Comparison of ENCODE assay signal across 11 cellular contexts in genomic region chr19:51224898-51225377, GRCh38. TPM values are rescaled to one million over a fixed set of nuclear protein-coding genes. Genes with fewer than 3 reads are reported as not detected.
DNase-seq lines count a peak whose midpoint lies in the region; ATAC-seq and TF ChIP-seq lines count a peak whose summit lies in the region.
"Not testable (repeated sequence)": the region's sequence is repeated elsewhere in the genome, so short reads cannot be mapped to it uniquely, and the experiment has no call there.
"Had no signal": no experiment of that assay in that cellular context is flagged by ENCODE, and none has a peak within 500 bp of the region (broad histone marks: within the 10 kb centered on the region; RNA-seq: fewer than 3 reads in every experiment).

CD33 (plus strand) TSS chr19:51225080; CDS start chr19:51225119, 39 bp downstream.

- peak within 1 kb of the TSS; percentile 60 for H3K27ac Mint-ChIP-seq in activated CD8-positive, alpha-beta T cell treated with anti-CD3 and anti-CD28 coated beads, Interleukin-2, amount 10 ng/mL, durations not matched to agents 7 days and 5 days
- H3K27ac Mint-ChIP-seq in endothelial cell (ENCODE audit: unreplicated experiment): peak within 1 kb of the TSS; percentile 80

- H3K4me3 Mint-ChIP-seq in activated CD8-positive, alpha-beta T cell treated with anti-CD3 and anti-CD28 coated beads, Interleukin-2, amount 10 ng/mL, durations not matched to agents 7 days and 5 days: peak within 1 kb of the TSS; percentile 39
- H3K4me3 Mint-ChIP-seq in endothelial cell (ENCODE audit: unreplicated experiment): peak within 1 kb of the TSS; percentile 68

- peak; percentile 83 for DNase-seq in GDM1 (lab: John Stamatoyannopoulos, UW)
- DNase-seq in MV-4-11 (lab: John Stamatoyannopoulos, UW): peak; percentile 94
- peak; percentile 50 for DNase-seq in SKM-1 treated with dmso at 0.1 percent for 144 hours (lab: John Stamatoyannopoulos, UW; ENCODE audit: unreplicated experiment)
- DNase-seq in activated CD8-positive, alpha-beta T cell treated with anti-CD3 and anti-CD28 coated beads, Interleukin-2, amount 10 ng/mL, durations not matched to agents 7 days and 5 days; omental fat pad (ENCODE audit: low spot score); upper lobe of right lung: not testable (repeated sequence)
- peak; percentile 23 for DNase-seq in endothelial cell (ENCODE audit: low spot score)
- DNase-seq in left lung: peak; percentile 65 to 77

- not testable (repeated sequence) for H3K36me3 ChIP-seq in left lung, upper lobe of right lung

- H3K27ac ChIP-seq in left lung (peak within 1 kb of the TSS in 1 of 2 donors; percentile 78), upper lobe of right lung (peak within 1 kb of the TSS; percentile 36)

- POLR2A ChIA-PET in activated CD8-positive, alpha-beta T cell treated with anti-CD3 and anti-CD28 coated beads, Interleukin-2, amount 10 ng/mL, durations not matched to agents 7 days and 5 days (lab: Charles Lee): not testable (repeated sequence)

- H3K4me3 ChIP-seq in left lung (peak within 1 kb of the TSS; percentile 13 to 47), upper lobe of right lung (peak within 1 kb of the TSS; percentile 32)

- CTCF ChIA-PET in activated CD8-positive, alpha-beta T cell treated with anti-CD3 and anti-CD28 coated beads, Interleukin-2, amount 10 ng/mL, durations not matched to agents 7 days and 5 days (lab: Charles Lee): not testable (repeated sequence)

- H3K36me3 Mint-ChIP-seq in activated CD8-positive, alpha-beta T cell treated with anti-CD3 and anti-CD28 coated beads, Interleukin-2, amount 10 ng/mL, durations not matched to agents 7 days and 5 days (ENCODE audit: low read depth); endothelial cell (ENCODE audit: low read depth, unreplicated experiment): not testable (repeated sequence)

- intact Hi-C loops in left lung (cut with DNase I); upper lobe of right lung (cut with DNase I): not testable (repeated sequence)

- not testable (repeated sequence) for TF ChIP-seq CTCF in endothelial cell (IDR thresholded peaks at IDR 0.05; ENCODE audit: unreplicated experiment); left lung (IDR thresholded peaks at IDR 0.05); omental fat pad (IDR thresholded peaks at IDR 0.05); upper lobe of right lung (IDR thresholded peaks at IDR 0.05)

- H3K4me1 Mint-ChIP-seq in activated CD8-positive, alpha-beta T cell treated with anti-CD3 and anti-CD28 coated beads, Interleukin-2, amount 10 ng/mL, durations not matched to agents 7 days and 5 days (ENCODE audit: low read depth): peaks cover 31% of the 10 kb centered on the region
- peaks cover 32% of the 10 kb centered on the region for H3K4me1 Mint-ChIP-seq in endothelial cell (ENCODE audit: unreplicated experiment)

- not testable (repeated sequence) for H3K9me3 Mint-ChIP-seq in activated CD8-positive, alpha-beta T cell treated with anti-CD3 and anti-CD28 coated beads, Interleukin-2, amount 10 ng/mL, durations not matched to agents 7 days and 5 days (ENCODE audit: insufficient read depth); endothelial cell (ENCODE audit: unreplicated experiment)

- peak; percentile 51 for ATAC-seq in activated CD8-positive, alpha-beta T cell treated with anti-CD3 and anti-CD28 coated beads, Interleukin-2, amount 10 ng/mL, durations not matched to agents 7 days and 5 days
- ATAC-seq in left lung (peak; percentile 86), upper lobe of right lung (peak; percentile 98)
- ATAC-seq in omental fat pad (ENCODE audit: low FRiP score): not testable (repeated sequence)

- H3K9me3 ChIP-seq in left lung, upper lobe of right lung: not testable (repeated sequence)

- H3K27me3 ChIP-seq in left lung: peaks cover 0 to 17% of the 10 kb centered on the region in 2 donors
- peaks cover 11% of the 10 kb centered on the region for H3K27me3 ChIP-seq in upper lobe of right lung

- peaks cover 0 to 16% of the 10 kb centered on the region in 2 donors for H3K4me1 ChIP-seq in left lung
- not testable (repeated sequence) for H3K4me1 ChIP-seq in upper lobe of right lung

- peaks cover 63% of the 10 kb centered on the region for H3K27me3 Mint-ChIP-seq in activated CD8-positive, alpha-beta T cell treated with anti-CD3 and anti-CD28 coated beads, Interleukin-2, amount 10 ng/mL, durations not matched to agents 7 days and 5 days (ENCODE audit: low read depth)
- H3K27me3 Mint-ChIP-seq in endothelial cell (ENCODE audit: unreplicated experiment): not testable (repeated sequence)

RNA-seq across cellular contexts. Expression of gene CD33, which starts in this region (rescaled TPM):
- 1 to 10 TPM; 2.3 to 4.0 TPM for total RNA-seq in activated CD8-positive, alpha-beta T cell treated with anti-CD3 and anti-CD28 coated beads, Interleukin-2, amount 10 ng/mL, durations not matched to agents 7 days and 5 days
- total RNA-seq in endothelial cell (ENCODE audit: unreplicated experiment): 21.7 TPM
- 10 to 100 TPM; 15.7 to 26.4 TPM for total RNA-seq in left lung
- total RNA-seq in omental fat pad: 10 to 100 TPM in 3 of 4 donors, 1 to 10 TPM in 1; 7.1 to 22.3 (median 18.0) TPM
- total RNA-seq in upper lobe of right lung: 20.7 TPM
- total RNA-seq: dermis blood vessel endothelial cell, epithelial cell of proximal tubule, HFFc6 had no signal
